ENCODE assay signal across 7 cellular contexts in the genomic region with DNA sequence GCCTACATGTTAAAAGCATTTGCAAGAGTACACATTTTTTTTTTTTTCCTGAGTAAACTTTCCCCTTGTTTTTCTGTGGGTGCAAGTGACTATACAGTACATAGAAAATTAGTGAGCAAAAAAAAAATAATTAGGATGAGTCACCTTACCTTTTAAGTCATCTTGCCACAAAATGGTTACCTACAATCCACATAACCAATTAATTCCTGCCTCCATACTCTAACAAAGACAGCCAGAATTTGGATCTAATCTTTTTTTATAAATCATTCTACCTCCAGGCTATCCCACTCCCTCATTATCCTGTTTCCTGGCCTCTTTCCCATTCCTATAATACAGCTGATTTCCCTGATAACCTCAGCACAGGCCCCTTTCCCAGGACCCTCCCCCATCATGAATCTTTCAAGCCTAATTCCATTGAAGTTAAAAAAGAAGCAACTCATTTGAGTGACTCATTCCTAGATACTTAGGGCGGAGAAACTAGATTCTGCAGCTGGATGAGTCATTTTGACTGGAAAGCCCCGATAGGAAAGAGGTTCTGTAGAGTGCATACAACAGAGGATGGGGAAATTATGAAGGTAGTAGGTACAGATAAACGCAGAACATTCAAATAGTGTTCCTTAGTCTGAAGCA.
DNase-seq lines count a peak whose midpoint lies in the region; ATAC-seq and FAIRE-seq lines count a peak whose summit lies in the region.

No MANE protein-coding gene starts in this region.

- ATAC-seq in GM18499 (IDR thresholded peaks at IDR 0.05; ENCODE audit: insufficient read depth, unreplicated experiment) = peak; percentile 60
- peak; percentile 78 for ATAC-seq in GM21717 (IDR thresholded peaks at IDR 0.05; ENCODE audit: unreplicated experiment)

- FAIRE-seq in islet of Langerhans (lab: Jason Lieb, UNC) = peak; percentile 86
- no peak for FAIRE-seq in urothelium cell line (lab: Jason Lieb, UNC)

- peak; percentile 71 for DNase-seq in HT-29 (ENCODE audit: low spot score)
- DNase-seq in activated naive CD4-positive, alpha-beta T cell treated with anti-CD3 and anti-CD28 coated beads, Interleukin-2, amount 50 U/mL, for 16 hours = peak; percentile 45
- DNase-seq in urothelium cell line (ENCODE audit: low spot score) = peak; percentile 81
- no peak for DNase-seq in NCI-H2171 treated with DMSO at 0.1 percent for 48 hours (lab: John Stamatoyannopoulos, UW)
